In genomic region chr1:32363713-32364112, GRCh38 we compare ENCODE assay signal across 23 cellular contexts. TPM values are rescaled to one million over a fixed set of nuclear protein-coding genes. Genes with fewer than 3 reads are reported as not detected.
DNase-seq lines count a peak whose midpoint lies in the region; ATAC-seq, FAIRE-seq and TF ChIP-seq lines count a peak whose summit lies in the region.
"Had no signal": no experiment of that assay in that cellular context is flagged by ENCODE, and none has a peak within 500 bp of the region (broad histone marks: within the 10 kb centered on the region; RNA-seq: fewer than 3 reads in every experiment).

No MANE protein-coding gene starts in this region.

- H3K79me2 ChIP-seq in endothelial cell of umbilical vein (ENCODE audit: control insufficient read depth, insufficient read depth, low read length), result no peaks in the 10 kb centered on the region

- CTCF ChIA-PET in endothelial cell of umbilical vein (lab: Charles Lee), result interaction anchor here (1.7 to 2.0 kb wide), 2 partner anchors 10 to 147 kb away, joined by 5 to 16 read pairs; no protein-coding TSS in a partner anchor
- CTCF ChIA-PET in activated CD4-positive, alpha-beta memory T cell treated with anti-CD3 and anti-CD28 coated beads, Interleukin-2, amount 10 ng/mL, durations not matched to agents 7 days and 5 days (lab: Charles Lee), result interaction anchor here (0.6 kb wide), 1 partner anchor 234 kb away, joined by 3 read pairs; no protein-coding TSS in a partner anchor

- H3K9me3 ChIP-seq in endothelial cell of umbilical vein (replicated peaks; ENCODE audit: control insufficient read depth, insufficient read depth, low read length), result no peaks in the 10 kb centered on the region

- H3K4me1 ChIP-seq in endothelial cell of umbilical vein (ENCODE audit: control insufficient read depth, extremely low read depth, insufficient read depth, low read length), result peaks cover 7% of the 10 kb centered on the region

- no peak overlapping the region for H3K4me3 Mint-ChIP-seq in activated naive CD8-positive, alpha-beta T cell treated with anti-CD3 and anti-CD28 coated beads for 36 hours
- H3K4me3 Mint-ChIP-seq in activated naive CD8-positive, alpha-beta T cell treated with anti-CD3 and anti-CD28 coated beads, Interleukin-2, amount 50 U/mL, for 24 hours, result no peak overlapping the region
- H3K4me3 Mint-ChIP-seq in mesothelial cell of epicardium, result peak overlapping the region; percentile 10
- H3K4me3 Mint-ChIP-seq in activated CD4-positive, alpha-beta memory T cell treated with anti-CD3 and anti-CD28 coated beads, Interleukin-2, amount 10 ng/mL, durations not matched to agents 7 days and 5 days, result no peak overlapping the region

- no peaks in the 10 kb centered on the region for H3K27me3 Mint-ChIP-seq in activated naive CD8-positive, alpha-beta T cell treated with anti-CD3 and anti-CD28 coated beads for 36 hours
- peaks cover 5% of the 10 kb centered on the region for H3K27me3 Mint-ChIP-seq in activated naive CD8-positive, alpha-beta T cell treated with anti-CD3 and anti-CD28 coated beads, Interleukin-2, amount 50 U/mL, for 24 hours
- no peaks in the 10 kb centered on the region for H3K27me3 Mint-ChIP-seq in mesothelial cell of epicardium (ENCODE audit: low read depth)
- H3K27me3 Mint-ChIP-seq in activated CD4-positive, alpha-beta memory T cell treated with anti-CD3 and anti-CD28 coated beads, Interleukin-2, amount 10 ng/mL, durations not matched to agents 7 days and 5 days, result peaks cover 7% of the 10 kb centered on the region

- H4K20me1 ChIP-seq in endothelial cell of umbilical vein (replicated peaks; ENCODE audit: control insufficient read depth, extremely low read depth, insufficient read depth, low read length), result no peaks in the 10 kb centered on the region

- peaks cover 13% of the 10 kb centered on the region for H3K36me3 Mint-ChIP-seq in activated naive CD8-positive, alpha-beta T cell treated with anti-CD3 and anti-CD28 coated beads for 36 hours
- peaks cover 6% of the 10 kb centered on the region for H3K36me3 Mint-ChIP-seq in activated naive CD8-positive, alpha-beta T cell treated with anti-CD3 and anti-CD28 coated beads, Interleukin-2, amount 50 U/mL, for 24 hours (ENCODE audit: low read depth)
- peaks cover 4% of the 10 kb centered on the region for H3K36me3 Mint-ChIP-seq in mesothelial cell of epicardium
- H3K36me3 Mint-ChIP-seq in activated CD4-positive, alpha-beta memory T cell treated with anti-CD3 and anti-CD28 coated beads, Interleukin-2, amount 10 ng/mL, durations not matched to agents 7 days and 5 days (ENCODE audit: low read depth), result peaks cover 25% of the 10 kb centered on the region

- H3K4me1 Mint-ChIP-seq in activated naive CD8-positive, alpha-beta T cell treated with anti-CD3 and anti-CD28 coated beads for 36 hours, result peaks cover 23% of the 10 kb centered on the region
- H3K4me1 Mint-ChIP-seq in activated naive CD8-positive, alpha-beta T cell treated with anti-CD3 and anti-CD28 coated beads, Interleukin-2, amount 50 U/mL, for 24 hours, result peaks cover 23% of the 10 kb centered on the region
- H3K4me1 Mint-ChIP-seq in mesothelial cell of epicardium, result peaks cover 14% of the 10 kb centered on the region
- H3K4me1 Mint-ChIP-seq in activated CD4-positive, alpha-beta memory T cell treated with anti-CD3 and anti-CD28 coated beads, Interleukin-2, amount 10 ng/mL, durations not matched to agents 7 days and 5 days, result peaks cover 14% of the 10 kb centered on the region

- H3K27ac Mint-ChIP-seq in activated naive CD8-positive, alpha-beta T cell treated with anti-CD3 and anti-CD28 coated beads for 36 hours, result peak overlapping the region; percentile 3
- H3K27ac Mint-ChIP-seq in activated naive CD8-positive, alpha-beta T cell treated with anti-CD3 and anti-CD28 coated beads, Interleukin-2, amount 50 U/mL, for 24 hours, result no peak overlapping the region
- H3K27ac Mint-ChIP-seq in mesothelial cell of epicardium, result no peak overlapping the region
- no peak overlapping the region for H3K27ac Mint-ChIP-seq in activated CD4-positive, alpha-beta memory T cell treated with anti-CD3 and anti-CD28 coated beads, Interleukin-2, amount 10 ng/mL, durations not matched to agents 7 days and 5 days

- H3K27ac ChIP-seq in endothelial cell of umbilical vein (ENCODE audit: insufficient read depth, low read depth, low read length), result no peak overlapping the region
- H3K27ac ChIP-seq: KMS-11 had no signal

- intact Hi-C loops in endothelial cell of umbilical vein (cut with micrococcal nuclease), result loop anchor here (5.0 kb wide), 1 partner anchor 146 kb away; no protein-coding TSS in a partner anchor

- dilution Hi-C loops in endothelial cell of umbilical vein (cut with MboI; ENCODE audit: extremely low pct_ligation_motif_present, low sequenced_read_pairs), result no loop called here

- DNase-seq in activated naive CD8-positive, alpha-beta T cell treated with anti-CD3 and anti-CD28 coated beads for 36 hours, result no peak
- DNase-seq in activated naive CD8-positive, alpha-beta T cell treated with anti-CD3 and anti-CD28 coated beads, Interleukin-2, amount 50 U/mL, for 24 hours, result no peak
- DNase-seq in endothelial cell of umbilical vein (ENCODE audit: low read depth, low spot score), result no peak
- DNase-seq in mesothelial cell of epicardium (ENCODE audit: low spot score in 2 of 2, unreplicated experiment in 2 of 2), result no peak
- DNase-seq in NCI-H774 (lab: John Stamatoyannopoulos, UW), result no peak
- no peak for DNase-seq in activated CD4-positive, alpha-beta memory T cell treated with anti-CD3 and anti-CD28 coated beads, Interleukin-2, amount 10 ng/mL, durations not matched to agents 7 days and 5 days
- no peak for DNase-seq in COLO829 (ENCODE audit: low spot score)
- DNase-seq: Calu3, EL, GOT3, NCI-H1092, NCI-H1436 treated with DMSO at 0.1 percent for 48 hours, NCI-H2029, NCI-H2171, NCI-H748 treated with DMSO at 0.1 percent for 48 hours, OCI-M1, SIG-M5, T-helper 1 cell had no signal

- peak; percentile 9 for TF ChIP-seq POLR2A in endothelial cell of umbilical vein (IDR thresholded peaks at IDR 0.05; ENCODE audit: low read depth, low read length)

- no peaks in the 10 kb centered on the region for H3K9me3 Mint-ChIP-seq in activated naive CD8-positive, alpha-beta T cell treated with anti-CD3 and anti-CD28 coated beads for 36 hours
- H3K9me3 Mint-ChIP-seq in activated naive CD8-positive, alpha-beta T cell treated with anti-CD3 and anti-CD28 coated beads, Interleukin-2, amount 50 U/mL, for 24 hours, result no peaks in the 10 kb centered on the region
- H3K9me3 Mint-ChIP-seq in mesothelial cell of epicardium, result no peaks in the 10 kb centered on the region
- H3K9me3 Mint-ChIP-seq in activated CD4-positive, alpha-beta memory T cell treated with anti-CD3 and anti-CD28 coated beads, Interleukin-2, amount 10 ng/mL, durations not matched to agents 7 days and 5 days, result no peaks in the 10 kb centered on the region

- no peak for ATAC-seq in activated naive CD8-positive, alpha-beta T cell treated with anti-CD3 and anti-CD28 coated beads, Interleukin-2, amount 50 U/mL, for 24 hours
- ATAC-seq in HG03378 (IDR thresholded peaks at IDR 0.05; ENCODE audit: unreplicated experiment), result no peak
- ATAC-seq: HCT116 had no signal

- TF ChIP-seq CTCF in endothelial cell of umbilical vein (IDR thresholded peaks at IDR 0.05; ENCODE audit: extremely low read depth in 1 of 2, insufficient read depth in 1 of 2, low read depth in 1 of 2, low read length in 2 of 2) (no peak), mesothelial cell of epicardium (IDR thresholded peaks at IDR 0.05; ENCODE audit: unreplicated experiment) (no peak)

- H3K9ac ChIP-seq in endothelial cell of umbilical vein (replicated peaks; ENCODE audit: extremely low read depth, insufficient read depth, low read length), result no peak overlapping the region
- H3K9ac ChIP-seq: KMS-11 had no signal

- H3K9me1 ChIP-seq in endothelial cell of umbilical vein (replicated peaks; ENCODE audit: control insufficient read depth, extremely low read depth, insufficient read depth, low read length), result no peaks in the 10 kb centered on the region

- no TSS peak for BruUV-seq in endothelial cell of umbilical vein (replicated peaks; lab: Mats Ljungman, UMichigan)

- H3K4me3 ChIP-seq in endothelial cell of umbilical vein (replicated peaks in 1 of 3; ENCODE audit: insufficient read depth in 1 of 3, low read depth in 1 of 3, low read length in 3 of 3), result no peak overlapping the region

- POLR2A ChIA-PET in endothelial cell of umbilical vein (lab: Charles Lee), result interaction anchor here (1.7 kb wide), 1 partner anchor 28 kb away, joined by 8 read pairs; the partner anchor contains the start of gene MARCKSL1
- POLR2A ChIA-PET in activated CD4-positive, alpha-beta memory T cell treated with anti-CD3 and anti-CD28 coated beads, Interleukin-2, amount 10 ng/mL, durations not matched to agents 7 days and 5 days (lab: Charles Lee), result interaction anchor here (1.1 kb wide), 1 partner anchor 9 kb away, joined by 4 read pairs; no protein-coding TSS in a partner anchor

- no peak overlapping the region for H2AFZ ChIP-seq in endothelial cell of umbilical vein (ENCODE audit: low read depth, low read length)

- H3K27me3 ChIP-seq in endothelial cell of umbilical vein (ENCODE audit: control insufficient read depth in 2 of 2, insufficient read depth in 2 of 2, low read length in 2 of 2), result no peaks in the 10 kb centered on the region

- H3K36me3 ChIP-seq in endothelial cell of umbilical vein (ENCODE audit: control insufficient read depth in 2 of 2, extremely low read depth in 1 of 2, insufficient read depth in 2 of 2, low read length in 2 of 2), result peaks cover 5 to 35% of the 10 kb centered on the region in 2 experiments

- FAIRE-seq in endothelial cell of umbilical vein (lab: Jason Lieb, UNC), result no peak
- FAIRE-seq: GM12892, GM18507 had no signal

- no peak overlapping the region for H3K4me2 ChIP-seq in endothelial cell of umbilical vein (ENCODE audit: insufficient read depth, low read length)
- H3K4me2 ChIP-seq: KMS-11 had no signal

RNA-seq across cellular contexts. Expression of gene TSSK3, which starts 1.4 kb away (rescaled TPM):
- total RNA-seq in activated naive CD8-positive, alpha-beta T cell treated with anti-CD3 and anti-CD28 coated beads for 36 hours, result under 1 TPM; 0.48 to 0.60 TPM
- total RNA-seq in endothelial cell of umbilical vein (0.42 and 1.1 TPM in 2 replicates), mesothelial cell of epicardium (6.6 to 8.1 TPM (median 7.8 TPM) in 3 replicates)
- 0.48 and 0.65 TPM in 2 replicates for polyA plus RNA-seq in endothelial cell of umbilical vein
- polyA plus RNA-seq in endothelial cell of umbilical vein (2011; cell fraction: cytosol; rRNA removed), result 0.13 and 0.18 TPM in 2 replicates
- polyA plus RNA-seq in endothelial cell of umbilical vein (2011; cell fraction: nucleus; rRNA removed), result 1.1 and 7.1 TPM in 2 replicates
- polyA plus RNA-seq in endothelial cell of umbilical vein (2012), result 0.34 and 0.82 TPM in 2 replicates
- polyA minus RNA-seq in endothelial cell of umbilical vein, result 0.62 and 0.90 TPM in 2 replicates
- not detected for polyA minus RNA-seq in endothelial cell of umbilical vein (2011; cell fraction: cytosol; rRNA and poly(A)+ RNA removed)
- polyA minus RNA-seq in endothelial cell of umbilical vein (2011; cell fraction: nucleus; rRNA and poly(A)+ RNA removed), result 1.4 TPM in 1 of 2 replicates, not detected in the other
- 1 to 10 TPM in 1 of 2 experiments, under 1 TPM in 1; 0.70 to 1.0 TPM for total RNA-seq in activated CD4-positive, alpha-beta memory T cell treated with anti-CD3 and anti-CD28 coated beads, Interleukin-2, amount 10 ng/mL, durations not matched to agents 7 days and 5 days

RNA-seq across cellular contexts. Expression of gene FAM229A, which starts 1.4 kb away (rescaled TPM):
- 1 to 10 TPM; 2.8 to 3.6 TPM for total RNA-seq in activated naive CD8-positive, alpha-beta T cell treated with anti-CD3 and anti-CD28 coated beads for 36 hours
- total RNA-seq in endothelial cell of umbilical vein (8.6 and 11.6 TPM in 2 replicates), mesothelial cell of epicardium (12.5 to 12.9 TPM (median 12.5 TPM) in 3 replicates)
- polyA plus RNA-seq in endothelial cell of umbilical vein, result 8.9 and 9.9 TPM in 2 replicates
- 0.68 and 2.0 TPM in 2 replicates for polyA plus RNA-seq in endothelial cell of umbilical vein (2011; cell fraction: cytosol; rRNA removed)
- 43.3 and 43.7 TPM in 2 replicates for polyA plus RNA-seq in endothelial cell of umbilical vein (2011; cell fraction: nucleus; rRNA removed)
- polyA plus RNA-seq in endothelial cell of umbilical vein (2012), result 1.9 and 2.4 TPM in 2 replicates
- polyA minus RNA-seq in endothelial cell of umbilical vein, result 6.3 and 7.2 TPM in 2 replicates
- polyA minus RNA-seq in endothelial cell of umbilical vein (2011; cell fraction: cytosol; rRNA and poly(A)+ RNA removed), result 0.61 TPM
- 11.2 and 15.7 TPM in 2 replicates for polyA minus RNA-seq in endothelial cell of umbilical vein (2011; cell fraction: nucleus; rRNA and poly(A)+ RNA removed)
- 10 to 100 TPM; 10.6 to 11.8 TPM for total RNA-seq in activated CD4-positive, alpha-beta memory T cell treated with anti-CD3 and anti-CD28 coated beads, Interleukin-2, amount 10 ng/mL, durations not matched to agents 7 days and 5 days

RNA-seq across cellular contexts. Expression of gene MARCKSL1, which starts 27.7 kb away (rescaled TPM):
- 10 to 100 TPM; 26.4 to 26.7 TPM for total RNA-seq in activated naive CD8-positive, alpha-beta T cell treated with anti-CD3 and anti-CD28 coated beads for 36 hours
- total RNA-seq in endothelial cell of umbilical vein (249 and 265 TPM in 2 replicates), mesothelial cell of epicardium (487 to 496 TPM (median 495 TPM) in 3 replicates)
- 311 and 318 TPM in 2 replicates for polyA plus RNA-seq in endothelial cell of umbilical vein
- 353 TPM in 2 replicates for polyA plus RNA-seq in endothelial cell of umbilical vein (2011; cell fraction: cytosol; rRNA removed)
- 91.3 and 92.6 TPM in 2 replicates for polyA plus RNA-seq in endothelial cell of umbilical vein (2011; cell fraction: nucleus; rRNA removed)
- 195 and 202 TPM in 2 replicates for polyA plus RNA-seq in endothelial cell of umbilical vein (2012)
- polyA minus RNA-seq in endothelial cell of umbilical vein, result 199 and 217 TPM in 2 replicates
- polyA minus RNA-seq in endothelial cell of umbilical vein (2011; cell fraction: cytosol; rRNA and poly(A)+ RNA removed), result 14.1 TPM
- polyA minus RNA-seq in endothelial cell of umbilical vein (2011; cell fraction: nucleus; rRNA and poly(A)+ RNA removed), result 43.4 and 45.0 TPM in 2 replicates
- total RNA-seq in activated CD4-positive, alpha-beta memory T cell treated with anti-CD3 and anti-CD28 coated beads, Interleukin-2, amount 10 ng/mL, durations not matched to agents 7 days and 5 days, result 10 to 100 TPM; 26.4 to 27.9 TPM

RNA-seq across cellular contexts. Expression of gene BSDC1, which starts 30.5 kb away (rescaled TPM):
- 10 to 100 TPM; 26.5 to 31.2 TPM for total RNA-seq in activated naive CD8-positive, alpha-beta T cell treated with anti-CD3 and anti-CD28 coated beads for 36 hours
- total RNA-seq in endothelial cell of umbilical vein (64.6 and 64.8 TPM in 2 replicates), mesothelial cell of epicardium (73.4 to 74.8 TPM (median 74.6 TPM) in 3 replicates)
- polyA plus RNA-seq in endothelial cell of umbilical vein, result 40.7 and 44.3 TPM in 2 replicates
- polyA plus RNA-seq in endothelial cell of umbilical vein (2011; cell fraction: cytosol; rRNA removed), result 48.2 and 51.9 TPM in 2 replicates
- polyA plus RNA-seq in endothelial cell of umbilical vein (2011; cell fraction: nucleus; rRNA removed), result 114 and 117 TPM in 2 replicates
- polyA plus RNA-seq in endothelial cell of umbilical vein (2012), result 44.0 and 48.2 TPM in 2 replicates
- 59.4 and 69.0 TPM in 2 replicates for polyA minus RNA-seq in endothelial cell of umbilical vein
- polyA minus RNA-seq in endothelial cell of umbilical vein (2011; cell fraction: cytosol; rRNA and poly(A)+ RNA removed), result 18.6 TPM
- 60.1 and 72.5 TPM in 2 replicates for polyA minus RNA-seq in endothelial cell of umbilical vein (2011; cell fraction: nucleus; rRNA and poly(A)+ RNA removed)
- total RNA-seq in activated CD4-positive, alpha-beta memory T cell treated with anti-CD3 and anti-CD28 coated beads, Interleukin-2, amount 10 ng/mL, durations not matched to agents 7 days and 5 days, result 10 to 100 TPM; 52.5 to 52.6 TPM
